1 cellular context compared by ENCODE assay signal in the genomic region with DNA sequence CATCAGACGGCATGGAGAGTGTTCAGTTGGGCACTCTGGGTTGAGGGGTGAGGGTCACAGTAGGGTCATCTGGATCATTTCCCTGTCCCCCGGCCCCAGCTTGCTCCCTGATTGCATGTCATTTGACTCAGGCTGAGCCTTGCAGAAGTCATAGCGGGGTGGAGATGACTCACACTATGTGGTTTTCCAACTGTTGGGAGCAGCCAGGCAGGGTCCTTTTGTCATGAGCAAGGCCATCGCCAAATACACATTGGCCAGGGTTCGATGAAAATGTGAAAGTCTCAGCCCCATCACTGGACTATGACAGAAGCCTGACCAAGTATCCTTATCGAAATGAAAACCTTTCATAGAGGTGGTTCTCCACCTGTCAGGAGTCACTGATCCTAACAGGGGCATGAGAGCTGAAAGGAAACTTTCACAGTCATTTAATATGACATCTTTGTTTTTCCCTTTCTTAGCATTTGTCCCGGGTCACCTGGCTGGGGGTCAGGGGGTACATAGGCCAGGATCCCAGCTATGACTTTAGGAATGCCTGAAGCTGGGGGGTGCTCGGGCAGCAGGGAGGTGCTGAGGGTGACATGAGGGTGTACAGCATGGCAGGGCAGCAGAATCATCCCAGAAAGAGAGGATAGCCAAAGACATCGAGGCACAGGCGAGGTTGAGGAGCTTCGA.
TF ChIP-seq lines count a peak whose summit lies in the region.

No MANE protein-coding gene starts in this region.

TF ChIP-seq in K562, 482 proteins besides CTCF, POLR2A, EP300 and RAD21 (continued from another document and continues in another):
- TF ChIP-seq, protein P1, sequence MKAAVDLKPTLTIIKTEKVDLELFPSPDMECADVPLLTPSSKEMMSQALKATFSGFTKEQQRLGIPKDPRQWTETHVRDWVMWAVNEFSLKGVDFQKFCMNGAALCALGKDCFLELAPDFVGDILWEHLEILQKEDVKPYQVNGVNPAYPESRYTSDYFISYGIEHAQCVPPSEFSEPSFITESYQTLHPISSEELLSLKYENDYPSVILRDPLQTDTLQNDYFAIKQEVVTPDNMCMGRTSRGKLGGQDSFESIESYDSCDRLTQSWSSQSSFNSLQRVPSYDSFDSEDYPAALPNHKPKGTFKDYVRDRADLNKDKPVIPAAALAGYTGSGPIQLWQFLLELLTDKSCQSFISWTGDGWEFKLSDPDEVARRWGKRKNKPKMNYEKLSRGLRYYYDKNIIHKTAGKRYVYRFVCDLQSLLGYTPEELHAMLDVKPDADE (conservative IDR thresholded peaks at IDR 0.05; ENCODE audit: control insufficient read depth, low read depth, low read length): no peak
- TF ChIP-seq ZNF584 (CRISPR knock-in tag; IDR thresholded peaks at IDR 0.05; ENCODE audit: low read depth): peak; percentile 99
- peak; percentile 76 for TF ChIP-seq DPF2 (IDR thresholded peaks at IDR 0.05)
- TF ChIP-seq KAT2B (IDR thresholded peaks at IDR 0.05; ENCODE audit: low read depth, low read length): no peak
- TF ChIP-seq TFAM (CRISPR knock-in tag; conservative IDR thresholded peaks at IDR 0.05): no peak
- TF ChIP-seq YY1 (IDR thresholded peaks at IDR 0.05; ENCODE audit: borderline replicate concordance in 1 of 3, control insufficient read depth in 1 of 3, extremely low read depth in 1 of 3, insufficient read depth in 3 of 3, insufficient read length in 1 of 3, insufficient replicate concordance in 2 of 3, low read depth in 1 of 3, low read length in 2 of 3): no peak
- TF ChIP-seq SIN3B (IDR thresholded peaks at IDR 0.05; ENCODE audit: low read depth): no peak
- no peak for TF ChIP-seq RFX1 (IDR thresholded peaks at IDR 0.05)
- TF ChIP-seq POLR2AphosphoS2 (IDR thresholded peaks at IDR 0.05; ENCODE audit: low read length): no peak
- TF ChIP-seq NEUROD1 (IDR thresholded peaks at IDR 0.05; ENCODE audit: borderline replicate concordance, low read depth, low read length, partially characterized antibody): peak; percentile 78
- peak; percentile 19; the same call in 1 of the 2 replicates for TF ChIP-seq CBFA2T2 (conservative IDR thresholded peaks at IDR 0.05)
- TF ChIP-seq CTBP1 (IDR thresholded peaks at IDR 0.05; ENCODE audit: borderline replicate concordance): peak; percentile 53; the same call in 1 of the 2 replicates
- TF ChIP-seq, protein P2, sequence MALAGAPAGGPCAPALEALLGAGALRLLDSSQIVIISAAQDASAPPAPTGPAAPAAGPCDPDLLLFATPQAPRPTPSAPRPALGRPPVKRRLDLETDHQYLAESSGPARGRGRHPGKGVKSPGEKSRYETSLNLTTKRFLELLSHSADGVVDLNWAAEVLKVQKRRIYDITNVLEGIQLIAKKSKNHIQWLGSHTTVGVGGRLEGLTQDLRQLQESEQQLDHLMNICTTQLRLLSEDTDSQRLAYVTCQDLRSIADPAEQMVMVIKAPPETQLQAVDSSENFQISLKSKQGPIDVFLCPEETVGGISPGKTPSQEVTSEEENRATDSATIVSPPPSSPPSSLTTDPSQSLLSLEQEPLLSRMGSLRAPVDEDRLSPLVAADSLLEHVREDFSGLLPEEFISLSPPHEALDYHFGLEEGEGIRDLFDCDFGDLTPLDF (CRISPR knock-in tag; IDR thresholded peaks at IDR 0.05): no peak
- TF ChIP-seq ZNF551 (CRISPR knock-in tag; IDR thresholded peaks at IDR 0.05): no peak
- TF ChIP-seq MEF2D (tag; conservative IDR thresholded peaks at IDR 0.05; ENCODE audit: low read depth): peak; percentile 85
- no peak for TF ChIP-seq GABPB2 (CRISPR knock-in tag; conservative IDR thresholded peaks at IDR 0.05)
- TF ChIP-seq ZBTB7A (IDR thresholded peaks at IDR 0.05; ENCODE audit: borderline replicate concordance, control insufficient read depth, low read depth, low read length): peak; percentile 57; the same call in 1 of the 2 replicates
- TF ChIP-seq ADNP (tag; IDR thresholded peaks at IDR 0.05): no peak
- no peak for TF ChIP-seq ZNF124 (CRISPR knock-in tag; IDR thresholded peaks at IDR 0.05)
- TF ChIP-seq ZSCAN29 (IDR thresholded peaks at IDR 0.05): no peak
- no peak for TF ChIP-seq HMGN3 (IDR thresholded peaks at IDR 0.05; ENCODE audit: borderline replicate concordance, extremely low read depth, insufficient read length, low read depth, low read length)
- TF ChIP-seq TBP (optimal IDR thresholded peaks at IDR 0.05; ENCODE audit: low read depth, low read length): no peak
- TF ChIP-seq, protein P3, sequence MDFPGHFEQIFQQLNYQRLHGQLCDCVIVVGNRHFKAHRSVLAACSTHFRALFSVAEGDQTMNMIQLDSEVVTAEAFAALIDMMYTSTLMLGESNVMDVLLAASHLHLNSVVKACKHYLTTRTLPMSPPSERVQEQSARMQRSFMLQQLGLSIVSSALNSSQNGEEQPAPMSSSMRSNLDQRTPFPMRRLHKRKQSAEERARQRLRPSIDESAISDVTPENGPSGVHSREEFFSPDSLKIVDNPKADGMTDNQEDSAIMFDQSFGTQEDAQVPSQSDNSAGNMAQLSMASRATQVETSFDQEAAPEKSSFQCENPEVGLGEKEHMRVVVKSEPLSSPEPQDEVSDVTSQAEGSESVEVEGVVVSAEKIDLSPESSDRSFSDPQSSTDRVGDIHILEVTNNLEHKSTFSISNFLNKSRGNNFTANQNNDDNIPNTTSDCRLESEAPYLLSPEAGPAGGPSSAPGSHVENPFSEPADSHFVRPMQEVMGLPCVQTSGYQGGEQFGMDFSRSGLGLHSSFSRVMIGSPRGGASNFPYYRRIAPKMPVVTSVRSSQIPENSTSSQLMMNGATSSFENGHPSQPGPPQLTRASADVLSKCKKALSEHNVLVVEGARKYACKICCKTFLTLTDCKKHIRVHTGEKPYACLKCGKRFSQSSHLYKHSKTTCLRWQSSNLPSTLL (IDR thresholded peaks at IDR 0.05): no peak
- TF ChIP-seq, protein P4, sequence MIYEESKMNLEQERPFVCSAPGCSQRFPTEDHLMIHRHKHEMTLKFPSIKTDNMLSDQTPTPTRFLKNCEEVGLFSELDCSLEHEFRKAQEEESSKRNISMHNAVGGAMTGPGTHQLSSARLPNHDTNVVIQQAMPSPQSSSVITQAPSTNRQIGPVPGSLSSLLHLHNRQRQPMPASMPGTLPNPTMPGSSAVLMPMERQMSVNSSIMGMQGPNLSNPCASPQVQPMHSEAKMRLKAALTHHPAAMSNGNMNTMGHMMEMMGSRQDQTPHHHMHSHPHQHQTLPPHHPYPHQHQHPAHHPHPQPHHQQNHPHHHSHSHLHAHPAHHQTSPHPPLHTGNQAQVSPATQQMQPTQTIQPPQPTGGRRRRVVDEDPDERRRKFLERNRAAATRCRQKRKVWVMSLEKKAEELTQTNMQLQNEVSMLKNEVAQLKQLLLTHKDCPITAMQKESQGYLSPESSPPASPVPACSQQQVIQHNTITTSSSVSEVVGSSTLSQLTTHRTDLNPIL (CRISPR knock-in tag; IDR thresholded peaks at IDR 0.05): peak; percentile 70; the same call in 1 of the 2 replicates
- no peak for TF ChIP-seq MTF1 (CRISPR knock-in tag; IDR thresholded peaks at IDR 0.05; ENCODE audit: borderline replicate concordance)
- no peak for TF ChIP-seq ZNF696 (CRISPR knock-in tag; conservative IDR thresholded peaks at IDR 0.05)
- TF ChIP-seq, protein P5, sequence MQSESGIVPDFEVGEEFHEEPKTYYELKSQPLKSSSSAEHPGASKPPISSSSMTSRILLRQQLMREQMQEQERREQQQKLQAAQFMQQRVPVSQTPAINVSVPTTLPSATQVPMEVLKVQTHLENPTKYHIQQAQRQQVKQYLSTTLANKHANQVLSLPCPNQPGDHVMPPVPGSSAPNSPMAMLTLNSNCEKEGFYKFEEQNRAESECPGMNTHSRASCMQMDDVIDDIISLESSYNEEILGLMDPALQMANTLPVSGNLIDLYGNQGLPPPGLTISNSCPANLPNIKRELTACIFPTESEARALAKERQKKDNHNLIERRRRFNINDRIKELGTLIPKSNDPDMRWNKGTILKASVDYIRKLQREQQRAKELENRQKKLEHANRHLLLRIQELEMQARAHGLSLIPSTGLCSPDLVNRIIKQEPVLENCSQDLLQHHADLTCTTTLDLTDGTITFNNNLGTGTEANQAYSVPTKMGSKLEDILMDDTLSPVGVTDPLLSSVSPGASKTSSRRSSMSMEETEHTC (IDR thresholded peaks at IDR 0.05): 0 out of 2 replicates have a peak, but pooled peaks have one; percentile 19
- peak; percentile 36 for TF ChIP-seq TAF9B (IDR thresholded peaks at IDR 0.05; ENCODE audit: partially characterized antibody)
- TF ChIP-seq MIER1 (IDR thresholded peaks at IDR 0.05; ENCODE audit: low read depth): no peak
- TF ChIP-seq, protein P6, sequence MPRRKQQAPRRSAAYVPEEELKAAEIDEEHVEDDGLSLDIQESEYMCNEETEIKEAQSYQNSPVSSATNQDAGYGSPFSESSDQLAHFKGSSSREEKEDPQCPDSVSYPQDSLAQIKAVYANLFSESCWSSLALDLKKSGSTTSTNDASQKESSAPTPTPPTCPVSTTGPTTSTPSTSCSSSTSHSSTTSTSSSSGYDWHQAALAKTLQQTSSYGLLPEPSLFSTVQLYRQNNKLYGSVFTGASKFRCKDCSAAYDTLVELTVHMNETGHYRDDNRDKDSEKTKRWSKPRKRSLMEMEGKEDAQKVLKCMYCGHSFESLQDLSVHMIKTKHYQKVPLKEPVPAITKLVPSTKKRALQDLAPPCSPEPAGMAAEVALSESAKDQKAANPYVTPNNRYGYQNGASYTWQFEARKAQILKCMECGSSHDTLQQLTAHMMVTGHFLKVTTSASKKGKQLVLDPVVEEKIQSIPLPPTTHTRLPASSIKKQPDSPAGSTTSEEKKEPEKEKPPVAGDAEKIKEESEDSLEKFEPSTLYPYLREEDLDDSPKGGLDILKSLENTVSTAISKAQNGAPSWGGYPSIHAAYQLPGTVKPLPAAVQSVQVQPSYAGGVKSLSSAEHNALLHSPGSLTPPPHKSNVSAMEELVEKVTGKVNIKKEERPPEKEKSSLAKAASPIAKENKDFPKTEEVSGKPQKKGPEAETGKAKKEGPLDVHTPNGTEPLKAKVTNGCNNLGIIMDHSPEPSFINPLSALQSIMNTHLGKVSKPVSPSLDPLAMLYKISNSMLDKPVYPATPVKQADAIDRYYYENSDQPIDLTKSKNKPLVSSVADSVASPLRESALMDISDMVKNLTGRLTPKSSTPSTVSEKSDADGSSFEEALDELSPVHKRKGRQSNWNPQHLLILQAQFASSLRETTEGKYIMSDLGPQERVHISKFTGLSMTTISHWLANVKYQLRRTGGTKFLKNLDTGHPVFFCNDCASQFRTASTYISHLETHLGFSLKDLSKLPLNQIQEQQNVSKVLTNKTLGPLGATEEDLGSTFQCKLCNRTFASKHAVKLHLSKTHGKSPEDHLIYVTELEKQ (CRISPR knock-in tag; IDR thresholded peaks at IDR 0.05): peak; percentile 90
- TF ChIP-seq, protein P7, sequence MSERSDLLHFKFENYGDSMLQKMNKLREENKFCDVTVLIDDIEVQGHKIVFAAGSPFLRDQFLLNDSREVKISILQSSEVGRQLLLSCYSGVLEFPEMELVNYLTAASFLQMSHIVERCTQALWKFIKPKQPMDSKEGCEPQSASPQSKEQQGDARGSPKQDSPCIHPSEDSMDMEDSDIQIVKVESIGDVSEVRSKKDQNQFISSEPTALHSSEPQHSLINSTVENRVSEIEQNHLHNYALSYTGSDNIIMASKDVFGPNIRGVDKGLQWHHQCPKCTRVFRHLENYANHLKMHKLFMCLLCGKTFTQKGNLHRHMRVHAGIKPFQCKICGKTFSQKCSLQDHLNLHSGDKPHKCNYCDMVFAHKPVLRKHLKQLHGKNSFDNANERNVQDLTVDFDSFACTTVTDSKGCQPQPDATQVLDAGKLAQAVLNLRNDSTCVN (CRISPR knock-in tag; IDR thresholded peaks at IDR 0.05): no peak
- TF ChIP-seq NFE2 (IDR thresholded peaks at IDR 0.05; ENCODE audit: low read depth): peak; percentile 24; the same call in 1 of the 2 replicates
- TF ChIP-seq SMARCA4 (IDR thresholded peaks at IDR 0.05): peak; percentile 63; the same call in 1 of the 2 replicates
- TF ChIP-seq SREBF1 (IDR thresholded peaks at IDR 0.05; ENCODE audit: borderline replicate concordance, low read depth, low read length): no peak
- TF ChIP-seq, protein P8, sequence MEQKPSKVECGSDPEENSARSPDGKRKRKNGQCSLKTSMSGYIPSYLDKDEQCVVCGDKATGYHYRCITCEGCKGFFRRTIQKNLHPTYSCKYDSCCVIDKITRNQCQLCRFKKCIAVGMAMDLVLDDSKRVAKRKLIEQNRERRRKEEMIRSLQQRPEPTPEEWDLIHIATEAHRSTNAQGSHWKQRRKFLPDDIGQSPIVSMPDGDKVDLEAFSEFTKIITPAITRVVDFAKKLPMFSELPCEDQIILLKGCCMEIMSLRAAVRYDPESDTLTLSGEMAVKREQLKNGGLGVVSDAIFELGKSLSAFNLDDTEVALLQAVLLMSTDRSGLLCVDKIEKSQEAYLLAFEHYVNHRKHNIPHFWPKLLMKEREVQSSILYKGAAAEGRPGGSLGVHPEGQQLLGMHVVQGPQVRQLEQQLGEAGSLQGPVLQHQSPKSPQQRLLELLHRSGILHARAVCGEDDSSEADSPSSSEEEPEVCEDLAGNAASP (IDR thresholded peaks at IDR 0.05): no peak
- TF ChIP-seq FIP1L1 (IDR thresholded peaks at IDR 0.05; ENCODE audit: low read depth, low read length, poor library complexity, severe bottlenecking): no peak
- TF ChIP-seq HNRNPK (IDR thresholded peaks at IDR 0.05; ENCODE audit: low read depth, low read length, poor library complexity, severe bottlenecking): no peak
- TF ChIP-seq PHF21A (IDR thresholded peaks at IDR 0.05; ENCODE audit: borderline replicate concordance, low read depth): no peak
- TF ChIP-seq, protein P9, sequence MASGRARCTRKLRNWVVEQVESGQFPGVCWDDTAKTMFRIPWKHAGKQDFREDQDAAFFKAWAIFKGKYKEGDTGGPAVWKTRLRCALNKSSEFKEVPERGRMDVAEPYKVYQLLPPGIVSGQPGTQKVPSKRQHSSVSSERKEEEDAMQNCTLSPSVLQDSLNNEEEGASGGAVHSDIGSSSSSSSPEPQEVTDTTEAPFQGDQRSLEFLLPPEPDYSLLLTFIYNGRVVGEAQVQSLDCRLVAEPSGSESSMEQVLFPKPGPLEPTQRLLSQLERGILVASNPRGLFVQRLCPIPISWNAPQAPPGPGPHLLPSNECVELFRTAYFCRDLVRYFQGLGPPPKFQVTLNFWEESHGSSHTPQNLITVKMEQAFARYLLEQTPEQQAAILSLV (tag; IDR thresholded peaks at IDR 0.05): no peak
- TF ChIP-seq GTF2F1 (IDR thresholded peaks at IDR 0.05; ENCODE audit: low read depth, low read length): no peak
- TF ChIP-seq NRF1 (conservative IDR thresholded peaks at IDR 0.05 in 1 of 2, IDR thresholded peaks at IDR 0.05 in 1 of 2): peak; percentile 41 to 51
- TF ChIP-seq TAF15 (IDR thresholded peaks at IDR 0.05; ENCODE audit: low read depth, low read length): no peak
- no peak for TF ChIP-seq DACH1 (IDR thresholded peaks at IDR 0.05; ENCODE audit: partially characterized antibody)
- no peak for TF ChIP-seq DNMT1 (IDR thresholded peaks at IDR 0.05)
- TF ChIP-seq NR3C1 (CRISPR knock-in tag; IDR thresholded peaks at IDR 0.05): no peak
- TF ChIP-seq HEY1 (CRISPR knock-in tag; IDR thresholded peaks at IDR 0.05; ENCODE audit: borderline replicate concordance): no peak
- peak in 1 of 2 experiments; percentile 8; a peak in 1 of 4 replicates for TF ChIP-seq HDAC1 (IDR thresholded peaks at IDR 0.05)
- TF ChIP-seq RBM22 (IDR thresholded peaks at IDR 0.05; ENCODE audit: low read depth, low read length, poor library complexity, severe bottlenecking): no peak
- TF ChIP-seq PHB (CRISPR knock-in tag; IDR thresholded peaks at IDR 0.05): no peak
